Comparison of ENCODE assay signal across 25 cellular contexts in genomic region chr4:30833206-30833605, GRCh38.
"Had no signal": no experiment of that assay in that cellular context is flagged by ENCODE, and none has a peak within 500 bp of the region (broad histone marks: within the 10 kb centered on the region; RNA-seq: fewer than 3 reads in every experiment).

No MANE protein-coding gene starts in this region.

- H3K27me3 ChIP-seq: MG63, SJSA1 had no signal

- H3K4me3 ChIP-seq: MG63, SJSA1 had no signal

- H3K36me3 ChIP-seq: MG63, SJSA1, WERI-Rb-1 had no signal

- H3K27ac ChIP-seq: RWPE1, SJSA1, WERI-Rb-1 had no signal

- DNase-seq: activated CD4-positive, alpha-beta T cell treated with anti-CD3 and anti-CD28 coated beads for 48 hours; activated CD4-positive, alpha-beta T cell treated with anti-CD3 and anti-CD28 coated beads, Interleukin-2, amount 50 U/mL, for 48 hours; activated CD4-positive, CD25-positive, alpha-beta regulatory T cell treated with anti-CD3 and anti-CD28 coated beads, Interleukin-2, amount 50 U/mL, for 72 hours; activated effector memory CD4-positive, alpha-beta T cell treated with anti-CD3 and anti-CD28 coated beads, Interleukin-2, amount 50 U/mL, for 16 hours; activated naive CD4-positive, alpha-beta T cell treated with Interleukin-2 at 50 U/mL for 16 hours; activated naive CD8-positive, alpha-beta T cell treated with anti-CD3 and anti-CD28 coated beads, Interleukin-2, amount 50 U/mL, for 24 hours; activated T-cell treated with anti-CD3 and anti-CD28 coated beads, Interleukin-2, amount 50 U/mL, for 4 hours; amygdala; MG63; NCI-H1105; NCI-H1436; NCI-H187 treated with DMSO at 0.1 percent for 48 hours; NCI-H2081 treated with DMSO at 0.1 percent for 48 hours; NCI-H446 treated with DMSO at 0.1 percent for 48 hours; NCI-H524 treated with DMSO at 0.1 percent for 48 hours; NCI-H748 treated with DMSO at 0.1 percent for 48 hours; SHP77; WERI-Rb-1 had no signal

- H3K4me1 Mint-ChIP-seq: activated naive CD8-positive, alpha-beta T cell treated with anti-CD3 and anti-CD28 coated beads, Interleukin-2, amount 50 U/mL, for 24 hours had no signal

- H3K9me3 Mint-ChIP-seq: activated naive CD8-positive, alpha-beta T cell treated with anti-CD3 and anti-CD28 coated beads, Interleukin-2, amount 50 U/mL, for 24 hours; brain; T-helper 1 cell treated with Interleukin-12 subunit alpha and Interleukin-12 subunit beta and Interleukin-4 antibody, amounts not matched to agents 30 μg/mL and 1 μg/mL, for 36 hours had no signal

- H3K4me1 ChIP-seq: SJSA1 had no signal

- H3K4me3 Mint-ChIP-seq: activated naive CD8-positive, alpha-beta T cell treated with anti-CD3 and anti-CD28 coated beads, Interleukin-2, amount 50 U/mL, for 24 hours; activated T-cell treated with anti-CD3 and anti-CD28 coated beads, Interleukin-2, amount 50 U/mL, for 4 hours; brain; T-helper 1 cell treated with Interleukin-12 subunit alpha and Interleukin-12 subunit beta and Interleukin-4 antibody, amounts not matched to agents 30 μg/mL and 1 μg/mL, for 36 hours had no signal

- H3K9me3 ChIP-seq: MG63, SJSA1 had no signal

- H3K27me3 Mint-ChIP-seq: activated naive CD8-positive, alpha-beta T cell treated with anti-CD3 and anti-CD28 coated beads, Interleukin-2, amount 50 U/mL, for 24 hours; brain had no signal

- H3K36me3 Mint-ChIP-seq: activated naive CD4-positive, alpha-beta T cell treated with anti-CD3 and anti-CD28 coated beads, Interleukin-2, amount 50 U/mL, for 72 hours; brain had no signal

- ATAC-seq: activated naive CD4-positive, alpha-beta T cell treated with anti-CD3 and anti-CD28 coated beads, Interleukin-2, amount 50 U/mL, for 72 hours; activated naive CD8-positive, alpha-beta T cell treated with anti-CD3 and anti-CD28 coated beads, Interleukin-2, amount 50 U/mL, for 24 hours; activated T-cell treated with anti-CD3 and anti-CD28 coated beads, Interleukin-2, amount 50 U/mL, for 4 hours; Panc1 had no signal

- FAIRE-seq: astrocyte had no signal

- H3K27ac Mint-ChIP-seq: activated naive CD4-positive, alpha-beta T cell treated with anti-CD3 and anti-CD28 coated beads, Interleukin-2, amount 50 U/mL, for 72 hours; activated naive CD8-positive, alpha-beta T cell treated with anti-CD3 and anti-CD28 coated beads, Interleukin-2, amount 50 U/mL, for 24 hours; T-helper 1 cell treated with Interleukin-12 subunit alpha and Interleukin-12 subunit beta and Interleukin-4 antibody, amounts not matched to agents 30 μg/mL and 1 μg/mL, for 36 hours had no signal
